12 cellular contexts compared by ENCODE assay signal in genomic region chr3:193982258-193982659, GRCh38.
A peak's percentile ranks its signal among the peaks of the same experiment; 100 is the strongest.
DNase-seq lines count a peak whose midpoint lies in the region; ATAC-seq and TF ChIP-seq lines count a peak whose summit lies in the region.
"Had no signal": no experiment of that assay in that cellular context is flagged by ENCODE, and none has a peak within 500 bp of the region (broad histone marks: within the 10 kb centered on the region; RNA-seq: fewer than 3 reads in every experiment).

No MANE protein-coding gene starts in this region.

- no peaks in the 10 kb centered on the region for H3K4me1 Mint-ChIP-seq in activated naive CD4-positive, alpha-beta T cell treated with anti-CD3 and anti-CD28 coated beads, Interleukin-2, amount 10 ng/mL, durations not matched to agents 7 days and 5 days
- H3K4me1 Mint-ChIP-seq in effector memory CD8-positive, alpha-beta T cell (ENCODE audit: low read depth in 2 of 2): no peaks in the 10 kb centered on the region

- H2BK120ac ChIP-seq in mesendoderm (ENCODE audit: low read depth, low read length): no peak overlapping the region

- H4K5ac ChIP-seq in mesendoderm (ENCODE audit: low read length): no peak overlapping the region

- peak; percentile 60 for ATAC-seq in Right ventricle myocardium inferior
- ATAC-seq in effector memory CD8-positive, alpha-beta T cell (replicated peaks): no peak

- H3K9ac ChIP-seq in mesendoderm (ENCODE audit: low read length): no peak overlapping the region

- no peaks in the 10 kb centered on the region for H3K36me3 Mint-ChIP-seq in activated naive CD4-positive, alpha-beta T cell treated with anti-CD3 and anti-CD28 coated beads, Interleukin-2, amount 10 ng/mL, durations not matched to agents 7 days and 5 days
- H3K36me3 Mint-ChIP-seq in effector memory CD8-positive, alpha-beta T cell (ENCODE audit: insufficient read depth): no peaks in the 10 kb centered on the region

- no peak overlapping the region for H4K8ac ChIP-seq in mesendoderm (ENCODE audit: low read depth, low read length)

- H3K4me1 ChIP-seq in ascending aorta: peaks cover 0 to 10% of the 10 kb centered on the region in 2 donors
- no peaks in the 10 kb centered on the region for H3K4me1 ChIP-seq in mesendoderm (ENCODE audit: control insufficient read depth, low read depth, low read length)

- no peaks in the 10 kb centered on the region for H3K9me3 Mint-ChIP-seq in activated naive CD4-positive, alpha-beta T cell treated with anti-CD3 and anti-CD28 coated beads, Interleukin-2, amount 10 ng/mL, durations not matched to agents 7 days and 5 days
- H3K9me3 Mint-ChIP-seq in effector memory CD8-positive, alpha-beta T cell: no peaks in the 10 kb centered on the region

- H3K18ac ChIP-seq in mesendoderm (ENCODE audit: low read length): no peak overlapping the region

- H3K36me3 ChIP-seq in ascending aorta (no peaks in the 10 kb centered on the region), mesendoderm (ENCODE audit: control insufficient read depth, insufficient read depth, low read length) (no peaks in the 10 kb centered on the region)

- no peak overlapping the region for H3K4ac ChIP-seq in mesendoderm (ENCODE audit: low read depth, low read length)

- CTCF ChIA-PET in activated naive CD4-positive, alpha-beta T cell treated with anti-CD3 and anti-CD28 coated beads, Interleukin-2, amount 10 ng/mL, durations not matched to agents 7 days and 5 days (lab: Charles Lee): no interaction called here

- H2BK15ac ChIP-seq in mesendoderm (replicated peaks; ENCODE audit: low read depth): no peak overlapping the region

- no peak overlapping the region for H3K23ac ChIP-seq in mesendoderm (ENCODE audit: low read length)

- intact Hi-C loops in ascending aorta (cut with DNase I): no loop called here
- intact Hi-C loops in Right ventricle myocardium inferior (cut with DNase I): loop anchor here (5.0 kb wide), 1 partner anchor 155 kb away; the partner anchor contains the start of gene HES1
- intact Hi-C loops in posterior cingulate gyrus (cut with DNase I): no loop called here

- H3K79me2 ChIP-seq in mesendoderm (ENCODE audit: control insufficient read depth, insufficient read depth, low read length): no peaks in the 10 kb centered on the region

- no peaks in the 10 kb centered on the region for H3K79me1 ChIP-seq in mesendoderm (ENCODE audit: low read length)

- H3K4me3 ChIP-seq in ascending aorta (no peak overlapping the region), mesendoderm (ENCODE audit: low read length) (no peak overlapping the region)

- H3K27ac ChIP-seq in ascending aorta (no peak overlapping the region), mesendoderm (ENCODE audit: low read depth, low read length) (no peak overlapping the region)
- H3K27ac ChIP-seq: C4-2B had no signal

- no peak overlapping the region for H2AK5ac ChIP-seq in mesendoderm (ENCODE audit: low read length)

- no peak overlapping the region for H3K56ac ChIP-seq in mesendoderm (ENCODE audit: low read length)

- H3K4me2 ChIP-seq in mesendoderm (ENCODE audit: low read length): no peak overlapping the region

- DNase-seq in Daoy (ENCODE audit: low read depth): peak; percentile 81
- DNase-seq in ascending aorta (ENCODE audit: low spot score in 2 of 2): peak; percentile 44 to 80
- DNase-seq in Right ventricle myocardium inferior (ENCODE audit: missing footprints): peak; percentile 83
- DNase-seq in posterior cingulate gyrus: peak in 9 of 10 donors; percentile 33 to 93 (median 53)
- no peak for DNase-seq in SHP77 treated with DMSO at 0.1 percent for 48 hours (lab: John Stamatoyannopoulos, UW)
- no peak for DNase-seq in activated naive CD4-positive, alpha-beta T cell treated with anti-CD3 and anti-CD28 coated beads, Interleukin-2, amount 10 ng/mL, durations not matched to agents 7 days and 5 days
- no peak for DNase-seq in mesendoderm
- DNase-seq in effector memory CD8-positive, alpha-beta T cell: no peak
- DNase-seq: effector CD8-positive, alpha-beta T cell; H7; stimulated activated CD4-positive, alpha-beta T cell treated with anti-CD3 and anti-CD28 coated beads, Interleukin-4, amount 100 ng/mL, for 24 hours had no signal

- peaks cover 32% of the 10 kb centered on the region for H3K27me3 Mint-ChIP-seq in activated naive CD4-positive, alpha-beta T cell treated with anti-CD3 and anti-CD28 coated beads, Interleukin-2, amount 10 ng/mL, durations not matched to agents 7 days and 5 days
- peaks cover 28 to 51% of the 10 kb centered on the region in 2 donors for H3K27me3 Mint-ChIP-seq in effector memory CD8-positive, alpha-beta T cell

- no peak overlapping the region for H3K27ac Mint-ChIP-seq in activated naive CD4-positive, alpha-beta T cell treated with anti-CD3 and anti-CD28 coated beads, Interleukin-2, amount 10 ng/mL, durations not matched to agents 7 days and 5 days
- no peak overlapping the region for H3K27ac Mint-ChIP-seq in effector memory CD8-positive, alpha-beta T cell

- no peak overlapping the region for H2BK5ac ChIP-seq in mesendoderm (ENCODE audit: low read length)

- no peak overlapping the region for H3K4me3 Mint-ChIP-seq in activated naive CD4-positive, alpha-beta T cell treated with anti-CD3 and anti-CD28 coated beads, Interleukin-2, amount 10 ng/mL, durations not matched to agents 7 days and 5 days
- no peak overlapping the region for H3K4me3 Mint-ChIP-seq in effector memory CD8-positive, alpha-beta T cell

- TF ChIP-seq CTCF in ascending aorta (IDR thresholded peaks at IDR 0.05): no peak

- no peaks in the 10 kb centered on the region for H3K9me3 ChIP-seq in ascending aorta

- no CpG with 5 or more reads among the region's 11 CpGs for WGBS in mesendoderm (ENCODE audit: extremely low coverage, insufficient coverage, low lambda C conversion rate)

- H3K27me3 ChIP-seq in ascending aorta (no peaks in the 10 kb centered on the region), mesendoderm (ENCODE audit: insufficient read depth, low read length, poor library complexity) (no peaks in the 10 kb centered on the region)

Comparison
In these comparisons a context has a peak if more than half of its experiments do, and no peak if none do; other contexts are left out.
1. DNase-seq: peak in Daoy (single experiment), ascending aorta (2 of 2), Right ventricle myocardium inferior (single experiment) and posterior cingulate gyrus (9 of 10); none in SHP77 treated with DMSO at 0.1 percent for 48 hours (single experiment), activated naive CD4-positive, alpha-beta T cell treated with anti-CD3 and anti-CD28 coated beads, Interleukin-2, amount 10 ng/mL, durations not matched to agents 7 days and 5 days (single experiment), mesendoderm (single experiment) and effector memory CD8-positive, alpha-beta T cell (0 of 3).